In the genomic region with DNA sequence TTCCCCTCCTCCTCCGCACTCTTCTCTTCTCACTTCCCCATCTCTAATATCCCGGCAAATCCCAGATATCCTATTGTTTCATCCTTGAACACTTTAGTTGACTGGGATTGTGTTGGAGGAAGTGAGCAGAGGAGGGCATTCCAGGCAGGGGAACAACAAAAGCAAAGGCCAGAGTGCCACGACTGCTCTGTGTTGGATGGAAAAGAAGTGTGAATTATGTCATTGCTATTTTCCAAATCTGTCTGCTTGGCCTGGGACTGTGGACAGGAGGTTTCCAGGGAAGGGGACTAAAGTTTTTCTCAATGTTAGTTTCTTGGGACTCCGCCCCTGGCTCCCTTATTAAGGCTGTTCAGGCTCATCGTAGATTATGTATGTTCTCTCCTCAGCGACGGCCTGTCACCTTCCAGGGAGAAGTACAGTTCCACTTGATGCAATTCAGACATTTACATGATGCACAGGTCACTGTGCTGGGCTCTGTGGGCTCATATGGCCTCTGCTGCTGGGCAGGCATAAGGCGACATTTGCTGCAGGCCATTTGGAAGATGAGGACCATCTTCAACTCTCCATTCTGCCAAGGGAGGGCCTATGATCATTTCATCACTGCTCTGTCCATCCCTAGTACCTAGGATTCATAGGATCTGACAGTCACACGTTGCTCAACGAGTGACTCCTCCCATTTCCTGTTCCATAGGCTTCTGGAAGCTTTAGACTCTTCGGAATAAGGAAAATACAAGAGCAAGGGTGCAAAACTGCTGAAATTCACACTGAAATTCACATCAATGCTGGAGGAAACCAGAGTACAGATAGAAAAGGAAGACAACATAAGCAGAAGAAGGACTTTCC, we compare ENCODE assay signal across 1 cellular context.
TF ChIP-seq lines count a peak whose summit lies in the region.

No MANE protein-coding gene starts in this region.

TF ChIP-seq in SK-N-SH treated with all-trans-retinoic acid at 6 μM for 48 hours, 23 proteins besides CTCF, POLR2A, EP300 and RAD21 (continued from another document):
- TF ChIP-seq, protein P1, sequence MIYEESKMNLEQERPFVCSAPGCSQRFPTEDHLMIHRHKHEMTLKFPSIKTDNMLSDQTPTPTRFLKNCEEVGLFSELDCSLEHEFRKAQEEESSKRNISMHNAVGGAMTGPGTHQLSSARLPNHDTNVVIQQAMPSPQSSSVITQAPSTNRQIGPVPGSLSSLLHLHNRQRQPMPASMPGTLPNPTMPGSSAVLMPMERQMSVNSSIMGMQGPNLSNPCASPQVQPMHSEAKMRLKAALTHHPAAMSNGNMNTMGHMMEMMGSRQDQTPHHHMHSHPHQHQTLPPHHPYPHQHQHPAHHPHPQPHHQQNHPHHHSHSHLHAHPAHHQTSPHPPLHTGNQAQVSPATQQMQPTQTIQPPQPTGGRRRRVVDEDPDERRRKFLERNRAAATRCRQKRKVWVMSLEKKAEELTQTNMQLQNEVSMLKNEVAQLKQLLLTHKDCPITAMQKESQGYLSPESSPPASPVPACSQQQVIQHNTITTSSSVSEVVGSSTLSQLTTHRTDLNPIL (CRISPR knock-in tag; IDR thresholded peaks at IDR 0.05; ENCODE audit: low read depth): no peak
- no peak for TF ChIP-seq BACH2 (CRISPR knock-in tag; IDR thresholded peaks at IDR 0.05; ENCODE audit: borderline replicate concordance)
- no peak for TF ChIP-seq ISL1 (CRISPR knock-in tag; IDR thresholded peaks at IDR 0.05)
- TF ChIP-seq POU6F1 (CRISPR knock-in tag; IDR thresholded peaks at IDR 0.05; ENCODE audit: borderline replicate concordance, low read depth): no peak
- TF ChIP-seq OSR1 (CRISPR knock-in tag; IDR thresholded peaks at IDR 0.05): no peak
